Comparison of ENCODE assay signal across 1 cellular context in the genomic region with DNA sequence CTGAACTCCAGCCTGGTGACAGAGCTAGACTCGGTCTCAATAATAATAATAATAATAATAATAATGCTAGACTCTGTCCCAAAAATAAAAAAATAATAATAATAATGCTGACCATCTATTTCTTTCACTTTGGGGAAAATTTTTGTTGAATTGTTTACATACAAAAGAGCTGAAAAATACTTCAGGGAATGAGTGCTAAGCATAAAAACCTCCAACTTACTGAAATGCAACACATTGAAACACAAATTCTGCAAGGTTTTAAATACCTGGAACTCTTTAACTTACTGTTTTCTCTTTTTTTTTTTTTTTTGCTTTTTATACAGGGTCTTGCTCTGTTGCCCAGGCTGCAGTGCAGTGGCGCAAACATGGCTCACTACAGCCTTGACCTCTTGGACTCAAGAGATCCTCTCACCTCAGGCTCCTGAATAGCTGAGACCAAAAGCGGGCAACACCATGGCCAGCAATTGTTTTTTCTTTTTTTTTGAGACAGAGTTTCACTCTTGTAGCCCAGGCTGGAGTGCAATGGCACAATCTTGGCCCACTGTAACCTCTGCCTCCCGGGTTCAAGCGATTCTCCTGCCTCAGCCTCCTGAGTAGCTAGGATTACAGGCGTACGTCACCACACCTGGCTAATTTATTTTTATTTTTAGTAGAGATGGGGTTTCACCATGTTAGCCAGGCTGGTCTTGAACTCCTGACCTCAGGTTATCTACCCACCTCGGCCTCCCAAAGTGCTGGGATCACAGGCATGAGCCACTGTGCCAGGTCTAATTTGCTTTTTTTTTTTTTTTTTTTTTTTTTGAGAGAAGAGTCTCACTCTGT.
TF ChIP-seq lines count a peak whose summit lies in the region.
"Not testable (repeated sequence)": the region's sequence is repeated elsewhere in the genome, so short reads cannot be mapped to it uniquely, and the experiment has no call there.

No MANE protein-coding gene starts in this region.

TF ChIP-seq in HepG2, 621 proteins besides CTCF, POLR2A, EP300 and RAD21:
- TF ChIP-seq NR2F6 (IDR thresholded peaks at IDR 0.05) (0 out of 2 replicates have a peak, but pooled peaks have one; percentile 8), HNF4A (CRISPR knock-in tag; IDR thresholded peaks at IDR 0.05) (peak; percentile 23; the same call in 1 of the 2 replicates), HOXA3 (CRISPR knock-in tag; IDR thresholded peaks at IDR 0.05) (0 out of 2 replicates have a peak, but pooled peaks have one; percentile 17), ZNF121 (CRISPR knock-in tag; IDR thresholded peaks at IDR 0.05) (peak; percentile 94), POLR2G (IDR thresholded peaks at IDR 0.05; ENCODE audit: low read depth, low read length) (0 out of 2 replicates have a peak, but pooled peaks have one; percentile 25)
- TF ChIP-seq NR2F6 (CRISPR knock-in tag; IDR thresholded peaks at IDR 0.05): not testable (repeated sequence)
- TF ChIP-seq, protein P1, sequence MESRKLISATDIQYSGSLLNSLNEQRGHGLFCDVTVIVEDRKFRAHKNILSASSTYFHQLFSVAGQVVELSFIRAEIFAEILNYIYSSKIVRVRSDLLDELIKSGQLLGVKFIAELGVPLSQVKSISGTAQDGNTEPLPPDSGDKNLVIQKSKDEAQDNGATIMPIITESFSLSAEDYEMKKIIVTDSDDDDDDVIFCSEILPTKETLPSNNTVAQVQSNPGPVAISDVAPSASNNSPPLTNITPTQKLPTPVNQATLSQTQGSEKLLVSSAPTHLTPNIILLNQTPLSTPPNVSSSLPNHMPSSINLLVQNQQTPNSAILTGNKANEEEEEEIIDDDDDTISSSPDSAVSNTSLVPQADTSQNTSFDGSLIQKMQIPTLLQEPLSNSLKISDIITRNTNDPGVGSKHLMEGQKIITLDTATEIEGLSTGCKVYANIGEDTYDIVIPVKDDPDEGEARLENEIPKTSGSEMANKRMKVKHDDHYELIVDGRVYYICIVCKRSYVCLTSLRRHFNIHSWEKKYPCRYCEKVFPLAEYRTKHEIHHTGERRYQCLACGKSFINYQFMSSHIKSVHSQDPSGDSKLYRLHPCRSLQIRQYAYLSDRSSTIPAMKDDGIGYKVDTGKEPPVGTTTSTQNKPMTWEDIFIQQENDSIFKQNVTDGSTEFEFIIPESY (CRISPR knock-in tag; IDR thresholded peaks at IDR 0.05): peak; percentile 83
